6 cellular contexts compared by ENCODE assay signal in the genomic region with DNA sequence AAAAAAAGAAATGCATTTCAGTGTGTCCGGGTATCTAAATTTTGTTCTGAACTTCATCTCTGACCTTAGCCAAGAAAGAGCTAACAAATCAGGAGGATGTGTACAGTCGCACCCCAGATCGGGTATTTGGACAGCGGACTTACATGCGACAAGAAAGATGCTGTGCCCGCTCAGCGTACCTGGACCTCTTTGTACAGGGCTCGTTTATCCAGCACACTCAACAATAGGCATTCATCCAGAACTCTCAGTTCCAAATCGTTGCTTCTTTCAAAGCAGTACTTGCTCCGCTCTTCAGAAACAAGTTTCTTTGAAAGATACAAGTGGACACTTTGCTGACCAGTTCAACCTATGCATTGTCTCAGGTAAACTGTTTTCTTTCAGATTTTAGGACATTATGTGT.
"Had no signal": no experiment of that assay in that cellular context is flagged by ENCODE, and none has a peak within 500 bp of the region (broad histone marks: within the 10 kb centered on the region; RNA-seq: fewer than 3 reads in every experiment).

No MANE protein-coding gene starts in this region.

- DNase-seq: H7, HFFc6, KBM-7 had no signal

- H3K36me3 ChIP-seq: HAP-1 had no signal

- H3K9me3 ChIP-seq: HAP-1 had no signal

- H3K4me3 ChIP-seq: GM23338, HAP-1 had no signal

- H3K4me1 ChIP-seq: HAP-1 had no signal

- H3K27ac ChIP-seq: HL-60 had no signal
